25 cellular contexts compared by ENCODE assay signal in genomic region chrX:108169768-108170167, GRCh38.
"Had no signal": no experiment of that assay in that cellular context is flagged by ENCODE, and none has a peak within 500 bp of the region (broad histone marks: within the 10 kb centered on the region; RNA-seq: fewer than 3 reads in every experiment).

No MANE protein-coding gene starts in this region.

- FAIRE-seq: urothelium cell line had no signal

- H3K27ac Mint-ChIP-seq: stimulated activated effector memory CD8-positive, alpha-beta T cell treated with anti-CD3 and anti-CD28 coated beads, Interleukin-12 subunit alpha, Interleukin-12 subunit beta, amount 100 ng/mL, for 72 hours; stimulated activated memory B cell treated with anti-CD40 and anti-IgM and Interleukin-4, amounts not matched to agents 10 μg/mL and 1 μg/mL and 100 μg/mL, for 72 hours; stimulated activated naive B cell treated with anti-CD40 and anti-IgM and Interleukin-4, amounts not matched to agents 10 μg/mL and 1 μg/mL and 100 μg/mL, for 72 hours; stimulated activated naive CD8-positive, alpha-beta T cell treated with anti-CD3 and anti-CD28 coated beads, Interleukin-15, amount 100 ng/mL, for 72 hours; stimulated activated naive CD8-positive, alpha-beta T cell treated with anti-CD3 and anti-CD28 coated beads, Interleukin-15, Interleukin-2, amounts not matched to agents 100 ng/mL and 50 ng/mL, for 24 hours; type B pancreatic cell had no signal

- DNase-seq: stimulated activated CD4-positive, alpha-beta T cell treated with anti-CD3 and anti-CD28 coated beads, Interleukin-2, amount 100 ng/mL, for 48 hours; stimulated activated CD4-positive, alpha-beta T cell treated with anti-CD3 and anti-CD28 coated beads, Interleukin-4, amount 100 ng/mL, for 1 hour; stimulated activated CD4-positive, alpha-beta T cell treated with anti-CD3 and anti-CD28 coated beads, Interleukin-4, amount 100 ng/mL, for 24 hours; stimulated activated CD4-positive, alpha-beta T cell treated with anti-CD3 and anti-CD28 coated beads, Interleukin-4, amount 100 ng/mL, for 4 hours; stimulated activated CD8-positive, alpha-beta memory T cell treated with anti-CD3 and anti-CD28 coated beads, Interleukin-4, amount 100 ng/mL, for 48 hours; stimulated activated naive B cell treated with anti-CD40 and anti-IgM and Interleukin-4, amounts not matched to agents 10 μg/mL and 1 μg/mL and 100 μg/mL, for 72 hours; stimulated activated naive CD4-positive, alpha-beta T cell; stimulated activated naive CD4-positive, alpha-beta T cell treated with Interleukin-2 at 50 U/mL for 16 hours; stimulated activated naive CD8-positive, alpha-beta T cell treated with anti-CD3 and anti-CD28 coated beads, Interleukin-15, amount 100 ng/mL, for 72 hours; stimulated activated naive CD8-positive, alpha-beta T cell treated with anti-CD3 and anti-CD28 coated beads, Interleukin-15, Interleukin-2, amounts not matched to agents 100 U/mL and 50 U/mL, for 24 hours; stomach; substantia nigra; testis; thyroid gland; tibial artery; transverse colon; trophoblast cell; upper lobe of left lung; upper lobe of right lung; uterus had no signal

- H3K4me1 Mint-ChIP-seq: stimulated activated effector memory CD8-positive, alpha-beta T cell treated with anti-CD3 and anti-CD28 coated beads, Interleukin-12 subunit alpha, Interleukin-12 subunit beta, amount 100 ng/mL, for 72 hours; stimulated activated memory B cell treated with anti-CD40 and anti-IgM and Interleukin-4, amounts not matched to agents 10 μg/mL and 1 μg/mL and 100 μg/mL, for 72 hours; stimulated activated naive B cell treated with anti-CD40 and anti-IgM and Interleukin-4, amounts not matched to agents 10 μg/mL and 1 μg/mL and 100 μg/mL, for 72 hours; stimulated activated naive CD8-positive, alpha-beta T cell treated with anti-CD3 and anti-CD28 coated beads, Interleukin-15, amount 100 ng/mL, for 72 hours had no signal

- H3K36me3 Mint-ChIP-seq: stimulated activated effector memory CD8-positive, alpha-beta T cell treated with anti-CD3 and anti-CD28 coated beads, Interleukin-12 subunit alpha, Interleukin-12 subunit beta, amount 100 ng/mL, for 72 hours; stimulated activated memory B cell treated with anti-CD40 and anti-IgM and Interleukin-4, amounts not matched to agents 10 μg/mL and 1 μg/mL and 100 μg/mL, for 72 hours; stimulated activated naive B cell treated with anti-CD40 and anti-IgM and Interleukin-4, amounts not matched to agents 10 μg/mL and 1 μg/mL and 100 μg/mL, for 72 hours; type B pancreatic cell had no signal

- H3K4me3 Mint-ChIP-seq: stimulated activated effector memory CD8-positive, alpha-beta T cell treated with anti-CD3 and anti-CD28 coated beads, Interleukin-12 subunit alpha, Interleukin-12 subunit beta, amount 100 ng/mL, for 72 hours; stimulated activated memory B cell treated with anti-CD40 and anti-IgM and Interleukin-4, amounts not matched to agents 10 μg/mL and 1 μg/mL and 100 μg/mL, for 72 hours; stimulated activated naive B cell treated with anti-CD40 and anti-IgM and Interleukin-4, amounts not matched to agents 10 μg/mL and 1 μg/mL and 100 μg/mL, for 72 hours; stimulated activated naive CD8-positive, alpha-beta T cell treated with anti-CD3 and anti-CD28 coated beads, Interleukin-15, amount 100 ng/mL, for 72 hours; stimulated activated naive CD8-positive, alpha-beta T cell treated with anti-CD3 and anti-CD28 coated beads, Interleukin-15, Interleukin-2, amounts not matched to agents 100 ng/mL and 50 ng/mL, for 24 hours; type B pancreatic cell had no signal

- H3K9me3 Mint-ChIP-seq: stimulated activated effector memory CD8-positive, alpha-beta T cell treated with anti-CD3 and anti-CD28 coated beads, Interleukin-12 subunit alpha, Interleukin-12 subunit beta, amount 100 ng/mL, for 72 hours; stimulated activated memory B cell treated with anti-CD40 and anti-IgM and Interleukin-4, amounts not matched to agents 10 μg/mL and 1 μg/mL and 100 μg/mL, for 72 hours; stimulated activated naive B cell treated with anti-CD40 and anti-IgM and Interleukin-4, amounts not matched to agents 10 μg/mL and 1 μg/mL and 100 μg/mL, for 72 hours; stimulated activated naive CD8-positive, alpha-beta T cell treated with anti-CD3 and anti-CD28 coated beads, Interleukin-15, amount 100 ng/mL, for 72 hours; stimulated activated naive CD8-positive, alpha-beta T cell treated with anti-CD3 and anti-CD28 coated beads, Interleukin-15, Interleukin-2, amounts not matched to agents 100 ng/mL and 50 ng/mL, for 24 hours; type B pancreatic cell had no signal

- H3K27me3 Mint-ChIP-seq: stimulated activated memory B cell treated with anti-CD40 and anti-IgM and Interleukin-4, amounts not matched to agents 10 μg/mL and 1 μg/mL and 100 μg/mL, for 72 hours; stimulated activated naive CD8-positive, alpha-beta T cell treated with anti-CD3 and anti-CD28 coated beads, Interleukin-15, amount 100 ng/mL, for 72 hours; stimulated activated naive CD8-positive, alpha-beta T cell treated with anti-CD3 and anti-CD28 coated beads, Interleukin-15, Interleukin-2, amounts not matched to agents 100 ng/mL and 50 ng/mL, for 24 hours; type B pancreatic cell had no signal
